Comparison of ENCODE assay signal across 8 cellular contexts in the genomic region with DNA sequence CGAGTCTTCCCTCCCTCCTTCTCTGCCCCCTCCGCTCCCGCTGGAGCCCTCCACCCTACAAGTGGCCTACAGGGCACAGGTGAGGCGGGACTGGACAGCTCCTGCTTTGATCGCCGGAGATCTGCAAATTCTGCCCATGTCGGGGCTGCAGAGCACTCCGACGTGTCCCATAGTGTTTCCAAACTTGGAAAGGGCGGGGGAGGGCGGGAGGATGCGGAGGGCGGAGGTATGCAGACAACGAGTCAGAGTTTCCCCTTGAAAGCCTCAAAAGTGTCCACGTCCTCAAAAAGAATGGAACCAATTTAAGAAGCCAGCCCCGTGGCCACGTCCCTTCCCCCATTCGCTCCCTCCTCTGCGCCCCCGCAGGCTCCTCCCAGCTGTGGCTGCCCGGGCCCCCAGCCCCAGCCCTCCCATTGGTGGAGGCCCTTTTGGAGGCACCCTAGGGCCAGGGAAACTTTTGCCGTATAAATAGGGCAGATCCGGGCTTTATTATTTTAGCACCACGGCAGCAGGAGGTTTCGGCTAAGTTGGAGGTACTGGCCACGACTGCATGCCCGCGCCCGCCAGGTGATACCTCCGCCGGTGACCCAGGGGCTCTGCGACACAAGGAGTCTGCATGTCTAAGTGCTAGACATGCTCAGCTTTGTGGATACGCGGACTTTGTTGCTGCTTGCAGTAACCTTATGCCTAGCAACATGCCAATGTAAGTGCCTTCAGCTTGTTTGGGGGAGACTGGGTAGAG. TPM values are rescaled to one million over a fixed set of nuclear protein-coding genes. Genes with fewer than 3 reads are reported as not detected.
DNase-seq lines count a peak whose midpoint lies in the region; ATAC-seq lines count a peak whose summit lies in the region.

Gene COL1A2, plus strand, starts transcription at position 497 of the 742 bp plus-strand sequence. Its CDS starts 137 bp downstream, at position 634.

- no peak within 1 kb of the TSS for H3K27ac Mint-ChIP-seq in T-helper 17 cell

- intact Hi-C loops in aorta (cut with DNase I): loop anchor here (1.0 to 5.0 kb wide), 3 partner anchors 20 to 98 kb away; no protein-coding TSS in a partner anchor

- peaks cover 7% of the 10 kb centered on the region for H3K4me1 Mint-ChIP-seq in T-helper 17 cell

- H3K9me2 ChIP-seq in Karpas-422 (replicated peaks; ENCODE audit: insufficient read depth, low read length): no peaks in the 10 kb centered on the region

- H3K36me3 ChIP-seq in esophagus (ENCODE audit: control insufficient read depth in 2 of 2, insufficient read depth in 2 of 2, low read length in 1 of 2) (no peaks in the 10 kb centered on the region), muscle layer of colon (ENCODE audit: insufficient read depth, low read length) (peaks cover 8% of the 10 kb centered on the region), aorta (ENCODE audit: control insufficient read depth in 1 of 2, insufficient read depth in 2 of 2, low read length in 1 of 2) (no peaks in the 10 kb centered on the region), Karpas-422 (ENCODE audit: insufficient read depth, low read length) (no peaks in the 10 kb centered on the region)

- H3K9ac ChIP-seq in muscle layer of colon (ENCODE audit: low read length) (peak within 1 kb of the TSS; percentile 91), Karpas-422 (ENCODE audit: low read length) (no peak within 1 kb of the TSS)

- H3K27ac ChIP-seq in esophagus (ENCODE audit: low read depth in 2 of 2, low read length in 1 of 2) (peak within 1 kb of the TSS; percentile 80 to 88), muscle layer of colon (ENCODE audit: low read depth, low read length) (peak within 1 kb of the TSS; percentile 87), aorta (ENCODE audit: low read depth in 1 of 2, low read length in 2 of 2) (peak within 1 kb of the TSS; percentile 97 to 99), Karpas-422 (ENCODE audit: low read length) (no peak within 1 kb of the TSS)

- H3K4me1 ChIP-seq in esophagus (ENCODE audit: control insufficient read depth in 2 of 2, insufficient read depth in 2 of 2, low read length in 1 of 2) (no peaks in the 10 kb centered on the region), muscle layer of colon (ENCODE audit: insufficient read depth, low read length) (peaks cover 34% of the 10 kb centered on the region), aorta (ENCODE audit: control insufficient read depth in 1 of 2, insufficient read depth in 2 of 2, low read length in 2 of 2) (peaks cover 0 to 2% of the 10 kb centered on the region in 2 donors), Karpas-422 (ENCODE audit: low read length) (no peaks in the 10 kb centered on the region)

- H3K4me2 ChIP-seq in Karpas-422 (ENCODE audit: low read depth, low read length, poor library complexity, severe bottlenecking): no peak within 1 kb of the TSS

- H3K4me3 ChIP-seq in esophagus (ENCODE audit: low read depth in 1 of 2, low read length in 2 of 2) (peak within 1 kb of the TSS; percentile 46), muscle layer of colon (ENCODE audit: low read depth in 1 of 2, low read length in 2 of 2) (peak within 1 kb of the TSS; percentile 77 to 98), aorta (ENCODE audit: low read length in 2 of 2) (peak within 1 kb of the TSS; percentile 85 to 97), Karpas-422 (ENCODE audit: low read length) (no peak within 1 kb of the TSS)

- H3K36me3 Mint-ChIP-seq in T-helper 17 cell (ENCODE audit: low read depth): peaks cover 3% of the 10 kb centered on the region

- no peaks in the 10 kb centered on the region for H3K79me2 ChIP-seq in Karpas-422 (ENCODE audit: low read length)

- H4K20me1 ChIP-seq in Karpas-422 (ENCODE audit: insufficient read depth, low read depth, low read length): no peaks in the 10 kb centered on the region

- H2AFZ ChIP-seq in Karpas-422 (ENCODE audit: low read length): no peak within 1 kb of the TSS

- H3K9me3 ChIP-seq in T-helper 17 cell (ENCODE audit: control insufficient read depth, low read length, poor library complexity, severe bottlenecking): no peaks in the 10 kb centered on the region
- H3K9me3 ChIP-seq in esophagus (ENCODE audit: control insufficient read depth in 2 of 2, insufficient read depth in 1 of 2, low read depth in 1 of 2, low read length in 1 of 2): no peaks in the 10 kb centered on the region
- H3K9me3 ChIP-seq in muscle layer of colon (ENCODE audit: low read length): no peaks in the 10 kb centered on the region
- no peaks in the 10 kb centered on the region for H3K9me3 ChIP-seq in aorta (ENCODE audit: control insufficient read depth, low read length)
- no peaks in the 10 kb centered on the region for H3K9me3 ChIP-seq in Karpas-422 (ENCODE audit: low read length)

- DNase-seq in NCI-H146 (lab: John Stamatoyannopoulos, UW) (peak; percentile 37), NCI-H146 treated with DMSO at 0.1 percent for 48 hours (lab: John Stamatoyannopoulos, UW; ENCODE audit: unreplicated experiment) (no peak), T-helper 17 cell (no peak), aorta (peak; percentile 95 to 96), Karpas-422 (no peak)

- ATAC-seq in T-helper 17 cell (no peak), aorta (ENCODE audit: low FRiP score) (peak; percentile 95), GM19324 (IDR thresholded peaks at IDR 0.05; ENCODE audit: low FRiP score, unreplicated experiment) (no peak)

- H3K27me3 ChIP-seq in esophagus (ENCODE audit: control insufficient read depth in 1 of 2, insufficient read depth in 2 of 2, low read length in 2 of 2) (no peaks in the 10 kb centered on the region), muscle layer of colon (ENCODE audit: control insufficient read depth in 1 of 2, insufficient read depth in 2 of 2, low read length in 2 of 2) (no peaks in the 10 kb centered on the region), aorta (ENCODE audit: control insufficient read depth in 1 of 2, insufficient read depth in 2 of 2, low read length in 1 of 2) (no peaks in the 10 kb centered on the region), Karpas-422 (ENCODE audit: low read length) (no peaks in the 10 kb centered on the region)

- peaks cover 50% of the 10 kb centered on the region for H3K27me3 Mint-ChIP-seq in T-helper 17 cell

- peak within 1 kb of the TSS; percentile 73 for H3K4me3 Mint-ChIP-seq in T-helper 17 cell

- WGBS in esophagus, 2 donors: 3 to 5% methylated on average over 34 of the region's 34 CpGs
- 1% methylated on average over 34 of the region's 34 CpGs for WGBS in aorta, 2 donors

RNA-seq across cellular contexts. Expression of gene COL1A2, which starts in this region (rescaled TPM):
- total RNA-seq in T-helper 17 cell: not detected
- polyA plus RNA-seq in esophagus: 10 to 100 TPM; 13.4 to 26.4 TPM
- total RNA-seq in aorta: 1,000 to 10,000 TPM in 1 of 2 donors, 100 to 1,000 TPM in 1; 844 to 1,770 TPM
- 1,000 to 10,000 TPM in 1 of 2 donors, 100 to 1,000 TPM in 1; 282 to 1,047 TPM for polyA plus RNA-seq in aorta
- not detected in 2 replicates for total RNA-seq in Karpas-422 (2014; rRNA removed; shearing (Covaris generic); ENCODE audit: low replicate concordance)

Comparison
In these comparisons a context has a peak if more than half of its experiments do, and no peak if none do; other contexts are left out.
1. RNA of gene COL1A2 (total RNA-seq): 844 to 1,770 TPM in aorta; not detected in T-helper 17 cell and not detected in Karpas-422; every median in the first group is over 100 times any median in the second.
2. RNA of gene COL1A2 (polyA plus RNA-seq): 282 to 1,047 TPM in aorta; 13.4 to 26.4 TPM in esophagus; every median in the first group is over 10 times any median in the second.
3. DNase-seq: peak in NCI-H146 (single experiment) and aorta (2 of 2); none in NCI-H146 treated with DMSO at 0.1 percent for 48 hours (single experiment), T-helper 17 cell (0 of 3) and Karpas-422 (single experiment).